8 cellular contexts compared by ENCODE assay signal in genomic region chr6:57173886-57174510, GRCh38. TPM values are rescaled to one million over a fixed set of nuclear protein-coding genes. Genes with fewer than 3 reads are reported as not detected.
DNase-seq lines count a peak whose midpoint lies in the region; ATAC-seq and TF ChIP-seq lines count a peak whose summit lies in the region.

No MANE protein-coding gene starts in this region.

- H3K36me3 ChIP-seq in ES-I3 (ENCODE audit: insufficient read depth, low read length) (no peaks in the 10 kb centered on the region), MG63 (peaks cover 19% of the 10 kb centered on the region), mucosa of rectum (ENCODE audit: control insufficient read depth in 2 of 2, insufficient read depth in 2 of 2, low read length in 2 of 2) (peaks cover 0 to 5% of the 10 kb centered on the region in 2 donors)

- intact Hi-C loops in MCF 10A (cut with micrococcal nuclease): loop anchor here (1.0 to 10.0 kb wide), 3 partner anchors 93 to 269 kb away; no protein-coding TSS in a partner anchor

- DNase-seq in MG63: peak; percentile 8
- peak; percentile 80 for DNase-seq in MCF 10A (ENCODE audit: unreplicated experiment)
- DNase-seq in germinal center (ENCODE audit: low spot score): no peak
- DNase-seq in activated effector memory CD4-positive, alpha-beta T cell treated with anti-CD3 and anti-CD28 coated beads, Interleukin-2, amount 50 U/mL, for 16 hours: no peak

- H3K4me3 ChIP-seq in MG63: peak overlapping the region; percentile 68
- H3K4me3 ChIP-seq in mucosa of rectum (ENCODE audit: low read length in 2 of 2): peak overlapping the region; percentile 68 to 71

- peak overlapping the region; percentile 91 for H3K4me3 Mint-ChIP-seq in MCF 10A (ENCODE audit: unreplicated experiment)

- H3K4me1 ChIP-seq in ES-I3 (ENCODE audit: insufficient read depth, low read length) (peaks cover 12% of the 10 kb centered on the region), mucosa of rectum (ENCODE audit: control insufficient read depth in 2 of 2, insufficient read depth in 2 of 2, low read length in 2 of 2) (peaks cover 7 to 16% of the 10 kb centered on the region in 2 donors)

- POLR2A ChIA-PET in MCF 10A (lab: Yijun Ruan, JAX): interaction anchor here (0.8 to 1.2 kb wide), 4 partner anchors 15 to 141 kb away, joined by 3 to 7 read pairs (median 4); no protein-coding TSS in a partner anchor

- H3K27me3 ChIP-seq in MG63 (no peaks in the 10 kb centered on the region), mucosa of rectum (ENCODE audit: control insufficient read depth in 2 of 2, insufficient read depth in 2 of 2, low read length in 2 of 2) (peaks cover 0 to 5% of the 10 kb centered on the region in 2 donors)

- ATAC-seq in HG03139 (IDR thresholded peaks at IDR 0.05; ENCODE audit: unreplicated experiment): no peak
- no peak for ATAC-seq in HG02884 (IDR thresholded peaks at IDR 0.05; ENCODE audit: unreplicated experiment)

- peak overlapping the region; percentile 17 to 53 for H3K27ac ChIP-seq in mucosa of rectum (ENCODE audit: low read depth in 2 of 2, low read length in 2 of 2)

- H3K36me3 Mint-ChIP-seq in MCF 10A (ENCODE audit: insufficient read depth, unreplicated experiment): peaks cover 7% of the 10 kb centered on the region

- no peak for TF ChIP-seq CTCF in MCF 10A (IDR thresholded peaks at IDR 0.05; ENCODE audit: unreplicated experiment)

- peaks cover 16% of the 10 kb centered on the region for H3K4me1 Mint-ChIP-seq in MCF 10A (ENCODE audit: insufficient read depth, unreplicated experiment)

- H3K9ac ChIP-seq in ES-I3 (ENCODE audit: low read depth, low read length): peak overlapping the region; percentile 94
- H3K9ac ChIP-seq in mucosa of rectum (ENCODE audit: low read depth in 1 of 2, low read length in 2 of 2): peak overlapping the region in 1 of 2 donors; percentile 74

- H3K27me3 Mint-ChIP-seq in MCF 10A (ENCODE audit: insufficient read depth, unreplicated experiment): no peaks in the 10 kb centered on the region

- peak overlapping the region; percentile 44 for H3K27ac Mint-ChIP-seq in MCF 10A (ENCODE audit: low read depth, unreplicated experiment)

- CTCF ChIA-PET in MCF 10A (lab: Yijun Ruan, JAX): no interaction called here

- no peaks in the 10 kb centered on the region for H3K9me3 Mint-ChIP-seq in MCF 10A (ENCODE audit: unreplicated experiment)

- no peaks in the 10 kb centered on the region for H3K9me3 ChIP-seq in ES-I3 (ENCODE audit: control insufficient read depth, insufficient read depth, low read length)
- no peaks in the 10 kb centered on the region for H3K9me3 ChIP-seq in MG63
- H3K9me3 ChIP-seq in mucosa of rectum (ENCODE audit: control insufficient read depth in 2 of 2, low read length in 2 of 2): no peaks in the 10 kb centered on the region

- BruUV-seq in MCF 10A (replicated peaks; lab: Mats Ljungman, UMichigan): no TSS peak

RNA-seq across cellular contexts. Expression of gene BAG2, which starts 1.9 kb away (rescaled TPM):
- 12.3 and 14.3 TPM in 2 replicates for total RNA-seq in MG63 (2014; rRNA removed; shearing (Covaris generic); ENCODE audit: low replicate concordance)
- total RNA-seq in MCF 10A (2022): 3.6 and 4.2 TPM in 2 replicates

RNA-seq across cellular contexts. Expression of gene RAB23, which starts 48.1 kb away (rescaled TPM):
- total RNA-seq in MG63 (2014; rRNA removed; shearing (Covaris generic); ENCODE audit: low replicate concordance): 15.5 and 21.1 TPM in 2 replicates
- 8.4 and 13.3 TPM in 2 replicates for total RNA-seq in MCF 10A (2022)

Comparison
In these comparisons a context has a peak if more than half of its experiments do, and no peak if none do; other contexts are left out.
1. DNase-seq: peak in MG63 (single experiment) and MCF 10A (single experiment); none in germinal center (single experiment) and activated effector memory CD4-positive, alpha-beta T cell treated with anti-CD3 and anti-CD28 coated beads, Interleukin-2, amount 50 U/mL, for 16 hours (single experiment).